27 cellular contexts compared by ENCODE assay signal in the genomic region with DNA sequence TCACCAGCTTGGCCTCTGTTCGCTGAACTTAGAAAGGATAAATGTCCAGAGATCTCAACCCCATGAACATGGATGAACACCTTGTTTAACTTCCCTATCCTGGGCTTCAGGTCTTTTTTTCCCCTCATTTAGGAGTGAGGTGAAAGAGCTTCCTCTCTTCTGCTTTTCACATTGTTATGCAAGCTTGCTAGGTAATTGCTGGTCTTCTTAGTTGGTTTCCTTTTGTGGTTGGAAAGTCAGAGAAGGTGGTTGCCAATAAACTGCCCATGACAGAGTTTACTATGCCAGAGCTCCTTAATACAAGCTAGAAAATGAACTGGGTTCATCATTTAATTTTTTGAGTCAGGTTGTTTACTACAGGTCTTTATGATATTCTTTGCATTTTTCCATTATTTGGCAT. TPM values are rescaled to one million over a fixed set of nuclear protein-coding genes. Genes with fewer than 3 reads are reported as not detected.
DNase-seq lines count a peak whose midpoint lies in the region; ATAC-seq and TF ChIP-seq lines count a peak whose summit lies in the region.
"Had no signal": no experiment of that assay in that cellular context is flagged by ENCODE, and none has a peak within 500 bp of the region (broad histone marks: within the 10 kb centered on the region; RNA-seq: fewer than 3 reads in every experiment).

No MANE protein-coding gene starts in this region.

- no peak overlapping the region for H3K4me3 Mint-ChIP-seq in activated CD8-positive, alpha-beta T cell treated with anti-CD3 and anti-CD28 coated beads, Interleukin-2, amount 10 ng/mL, durations not matched to agents 7 days and 5 days
- no peak overlapping the region for H3K4me3 Mint-ChIP-seq in osteocyte (ENCODE audit: unreplicated experiment)
- H3K4me3 Mint-ChIP-seq in T-cell = no peak overlapping the region
- H3K4me3 Mint-ChIP-seq in activated CD4-positive, alpha-beta memory T cell treated with anti-CD3 and anti-CD28 coated beads for 36 hours = no peak overlapping the region
- H3K4me3 Mint-ChIP-seq: activated CD4-positive, alpha-beta memory T cell treated with anti-CD3 and anti-CD28 coated beads, Interleukin-2, amount 10 ng/mL, durations not matched to agents 7 days and 5 days; activated T-cell treated with anti-CD3 and anti-CD28 coated beads, Interleukin-2, amount 50 U/mL, for 24 hours; CD8-positive, alpha-beta T cell; central memory CD8-positive, alpha-beta T cell; neural crest cell had no signal

- intact Hi-C loops in activated CD4-positive, alpha-beta memory T cell treated with anti-CD3 and anti-CD28 coated beads for 36 hours (cut with micrococcal nuclease) = no loop called here

- POLR2A ChIA-PET in activated CD8-positive, alpha-beta T cell treated with anti-CD3 and anti-CD28 coated beads, Interleukin-2, amount 10 ng/mL, durations not matched to agents 7 days and 5 days (lab: Charles Lee) = no interaction called here
- POLR2A ChIA-PET in T-cell (lab: Charles Lee) = no interaction called here
- POLR2A ChIA-PET in activated CD4-positive, alpha-beta memory T cell treated with anti-CD3 and anti-CD28 coated beads for 36 hours (lab: Charles Lee) = no interaction called here

- DNase-seq in HL-60 (ENCODE audit: low read depth in 1 of 2, low spot score in 1 of 2) (peak; percentile 79 to 92), NB4 (ENCODE audit: low read depth) (peak; percentile 77), osteocyte (ENCODE audit: extremely low spot score, unreplicated experiment) (peak; percentile 2), kidney tubule cell (ENCODE audit: low spot score) (no peak), NCI-H345 (lab: John Stamatoyannopoulos, UW) (no peak), T-cell (no peak)
- peak; percentile 24 for DNase-seq in activated CD8-positive, alpha-beta T cell treated with anti-CD3 and anti-CD28 coated beads, Interleukin-2, amount 10 ng/mL, durations not matched to agents 7 days and 5 days
- DNase-seq in activated CD4-positive, alpha-beta memory T cell treated with anti-CD3 and anti-CD28 coated beads for 36 hours = no peak
- DNase-seq: activated CD4-positive, alpha-beta memory T cell treated with anti-CD3 and anti-CD28 coated beads, Interleukin-2, amount 10 ng/mL, durations not matched to agents 7 days and 5 days; activated CD4-positive, CD25-positive, alpha-beta regulatory T cell; activated T-cell treated with anti-CD3 and anti-CD28 coated beads, Interleukin-2, amount 50 U/mL, for 24 hours; CD8-positive, alpha-beta T cell; DMS153; foreskin fibroblast; NCI-H510A; T1000 had no signal

- H3K4me1 Mint-ChIP-seq in activated CD8-positive, alpha-beta T cell treated with anti-CD3 and anti-CD28 coated beads, Interleukin-2, amount 10 ng/mL, durations not matched to agents 7 days and 5 days (ENCODE audit: low read depth) = peaks cover 20% of the 10 kb centered on the region
- H3K4me1 Mint-ChIP-seq in osteocyte (ENCODE audit: unreplicated experiment) (peaks cover 11% of the 10 kb centered on the region), T-cell (peaks cover 0 to 12% (median 10%) of the 10 kb centered on the region in 3 donors)
- H3K4me1 Mint-ChIP-seq in activated CD4-positive, alpha-beta memory T cell treated with anti-CD3 and anti-CD28 coated beads for 36 hours (ENCODE audit: low read depth) = peaks cover 9% of the 10 kb centered on the region
- H3K4me1 Mint-ChIP-seq: neural crest cell had no signal

- H3K9me3 Mint-ChIP-seq in activated CD8-positive, alpha-beta T cell treated with anti-CD3 and anti-CD28 coated beads, Interleukin-2, amount 10 ng/mL, durations not matched to agents 7 days and 5 days (ENCODE audit: insufficient read depth) = no peaks in the 10 kb centered on the region
- H3K9me3 Mint-ChIP-seq in osteocyte (ENCODE audit: unreplicated experiment) (peaks cover 9% of the 10 kb centered on the region), T-cell (no peaks in the 10 kb centered on the region)
- H3K9me3 Mint-ChIP-seq in activated CD4-positive, alpha-beta memory T cell treated with anti-CD3 and anti-CD28 coated beads for 36 hours = no peaks in the 10 kb centered on the region
- H3K9me3 Mint-ChIP-seq: activated CD4-positive, alpha-beta memory T cell treated with anti-CD3 and anti-CD28 coated beads, Interleukin-2, amount 10 ng/mL, durations not matched to agents 7 days and 5 days; central memory CD8-positive, alpha-beta T cell had no signal

- TF ChIP-seq CTCF in HL-60 (IDR thresholded peaks at IDR 0.05; ENCODE audit: insufficient read depth, low read length) (no peak), NB4 (IDR thresholded peaks at IDR 0.05; ENCODE audit: low read depth, low read length) (no peak), osteocyte (IDR thresholded peaks at IDR 0.05) (no peak)

- peaks cover 13% of the 10 kb centered on the region for H3K27me3 Mint-ChIP-seq in activated CD8-positive, alpha-beta T cell treated with anti-CD3 and anti-CD28 coated beads, Interleukin-2, amount 10 ng/mL, durations not matched to agents 7 days and 5 days (ENCODE audit: low read depth)
- H3K27me3 Mint-ChIP-seq in osteocyte (ENCODE audit: unreplicated experiment) (peaks cover 7% of the 10 kb centered on the region), T-cell (peaks cover 31 to 34% of the 10 kb centered on the region in 2 donors)
- H3K27me3 Mint-ChIP-seq in activated CD4-positive, alpha-beta memory T cell treated with anti-CD3 and anti-CD28 coated beads for 36 hours = peaks cover 24% of the 10 kb centered on the region

- no peaks in the 10 kb centered on the region for H3K36me3 Mint-ChIP-seq in activated CD8-positive, alpha-beta T cell treated with anti-CD3 and anti-CD28 coated beads, Interleukin-2, amount 10 ng/mL, durations not matched to agents 7 days and 5 days (ENCODE audit: low read depth)
- H3K36me3 Mint-ChIP-seq in osteocyte (ENCODE audit: unreplicated experiment) = no peaks in the 10 kb centered on the region
- H3K36me3 Mint-ChIP-seq in T-cell = no peaks in the 10 kb centered on the region
- H3K36me3 Mint-ChIP-seq in activated CD4-positive, alpha-beta memory T cell treated with anti-CD3 and anti-CD28 coated beads for 36 hours = no peaks in the 10 kb centered on the region
- H3K36me3 Mint-ChIP-seq: activated naive CD4-positive, alpha-beta T cell treated with anti-CD3 and anti-CD28 coated beads, Interleukin-2, amount 50 U/mL, for 72 hours; CD8-positive, alpha-beta T cell had no signal

- peak; percentile 47 for ATAC-seq in activated CD8-positive, alpha-beta T cell treated with anti-CD3 and anti-CD28 coated beads, Interleukin-2, amount 10 ng/mL, durations not matched to agents 7 days and 5 days
- no peak for ATAC-seq in T-cell (replicated peaks in 1 of 4)
- ATAC-seq: CD8-positive, alpha-beta T cell; HCT116; SK-N-SH treated with all-trans-retinoic acid at 6 μM for 48 hours had no signal

- TF ChIP-seq POLR2A in NB4 (IDR thresholded peaks at IDR 0.05; ENCODE audit: extremely low read depth, insufficient read length) = no peak

- H3K27me3 ChIP-seq in HL-60 (ENCODE audit: insufficient read depth, poor library complexity, severe bottlenecking) = no peaks in the 10 kb centered on the region

- H3K27ac ChIP-seq in HL-60 (replicated peaks) = peak overlapping the region; percentile 69
- H3K27ac ChIP-seq: KMS-11, thoracic aorta had no signal

- CTCF ChIA-PET in activated CD8-positive, alpha-beta T cell treated with anti-CD3 and anti-CD28 coated beads, Interleukin-2, amount 10 ng/mL, durations not matched to agents 7 days and 5 days (lab: Charles Lee) = interaction anchor here (1.6 to 2.1 kb wide), 2 partner anchors 17 to 249 kb away, joined by 4 to 6 read pairs; partner anchors contain the start of gene SLC9A4
- CTCF ChIA-PET in T-cell (lab: Charles Lee) = interaction anchor here in 1 of 2 donors (0.7 kb wide), 1 partner anchor 15 kb away, joined by 3 read pairs; no protein-coding TSS in a partner anchor
- CTCF ChIA-PET in activated CD4-positive, alpha-beta memory T cell treated with anti-CD3 and anti-CD28 coated beads for 36 hours (lab: Charles Lee) = interaction anchor here (0.7 to 1.5 kb wide), 3 partner anchors 17 to 126 kb away, joined by 3 to 12 read pairs (median 7); partner anchors contain the start of gene SLC9A4

- H3K27ac Mint-ChIP-seq in activated CD8-positive, alpha-beta T cell treated with anti-CD3 and anti-CD28 coated beads, Interleukin-2, amount 10 ng/mL, durations not matched to agents 7 days and 5 days = no peak overlapping the region
- H3K27ac Mint-ChIP-seq in osteocyte (ENCODE audit: unreplicated experiment) (no peak overlapping the region), T-cell (no peak overlapping the region)
- no peak overlapping the region for H3K27ac Mint-ChIP-seq in activated CD4-positive, alpha-beta memory T cell treated with anti-CD3 and anti-CD28 coated beads for 36 hours
- H3K27ac Mint-ChIP-seq: activated CD4-positive, alpha-beta memory T cell treated with anti-CD3 and anti-CD28 coated beads, Interleukin-2, amount 10 ng/mL, durations not matched to agents 7 days and 5 days; activated naive CD4-positive, alpha-beta T cell treated with anti-CD3 and anti-CD28 coated beads, Interleukin-2, amount 50 U/mL, for 72 hours; activated T-cell treated with anti-CD3 and anti-CD28 coated beads, Interleukin-2, amount 50 U/mL, for 24 hours; CD8-positive, alpha-beta T cell; progenitor cell of endocrine pancreas had no signal

- H3K4me3 ChIP-seq in HL-60 (replicated peaks; ENCODE audit: insufficient read depth, low read length) (no peak overlapping the region), NB4 (ENCODE audit: low read depth, low read length) (no peak overlapping the region)
- H3K4me3 ChIP-seq: thoracic aorta had no signal

RNA-seq across cellular contexts. Expression of gene SLC9A4, which starts 16.6 kb away (rescaled TPM):
- total RNA-seq in activated CD8-positive, alpha-beta T cell treated with anti-CD3 and anti-CD28 coated beads, Interleukin-2, amount 10 ng/mL, durations not matched to agents 7 days and 5 days = under 1 TPM; 0.08 TPM
- total RNA-seq in osteocyte (not detected in 2 replicates), T-cell (under 1 TPM in 2 of 5 donors, not detected in 3; 0.09 to 0.13 TPM)
- total RNA-seq in activated CD4-positive, alpha-beta memory T cell treated with anti-CD3 and anti-CD28 coated beads for 36 hours = under 1 TPM in 1 of 2 experiments, not detected in 1; 0.10 TPM
- total RNA-seq: CD8-positive, alpha-beta T cell; G401; HT-29; liver; neural crest cell had no signal

Comparison
In these comparisons a context has a peak if more than half of its experiments do, and no peak if none do; other contexts are left out.
1. DNase-seq: peak in HL-60 (2 of 2), NB4 (single experiment), activated CD8-positive, alpha-beta T cell treated with anti-CD3 and anti-CD28 coated beads, Interleukin-2, amount 10 ng/mL, durations not matched to agents 7 days and 5 days (single experiment) and osteocyte (single experiment); none in kidney tubule cell (single experiment), NCI-H345 (single experiment), T-cell (0 of 34) and activated CD4-positive, alpha-beta memory T cell treated with anti-CD3 and anti-CD28 coated beads for 36 hours (single experiment).